Comparison of ENCODE assay signal across 19 cellular contexts in genomic region chr12:48281811-48282210, GRCh38.
"Had no signal": no experiment of that assay in that cellular context is flagged by ENCODE, and none has a peak within 500 bp of the region (broad histone marks: within the 10 kb centered on the region; RNA-seq: fewer than 3 reads in every experiment).

No MANE protein-coding gene starts in this region.

- H3K27ac Mint-ChIP-seq: activated CD4-positive, alpha-beta T cell treated with anti-CD3 and anti-CD28 coated beads, Interleukin-2, amount 10 ng/mL, durations not matched to agents 7 days and 5 days; activated naive CD8-positive, alpha-beta T cell; endodermal cell had no signal

- H3K9me3 Mint-ChIP-seq: endodermal cell had no signal

- H3K4me3 ChIP-seq: dorsolateral prefrontal cortex, prostate gland, thyroid gland had no signal

- DNase-seq: activated CD4-positive, alpha-beta T cell treated with anti-CD3 and anti-CD28 coated beads, Interleukin-2, amount 10 ng/mL, durations not matched to agents 7 days and 5 days; activated CD8-positive, alpha-beta memory T cell treated with anti-CD3 and anti-CD28 coated beads for 24 hours; activated CD8-positive, alpha-beta memory T cell treated with anti-CD3 and anti-CD28 coated beads, Interleukin-2, amount 50 U/mL, for 48 hours; activated gamma-delta T cell; activated T-cell treated with anti-CD3 and anti-CD28 coated beads, Interleukin-2, amount 50 U/mL, for 48 hours; amniotic stem cell; dorsolateral prefrontal cortex; endodermal cell; erythroblast; hypothalamus; right cardiac atrium; stimulated activated CD4-positive, alpha-beta T cell treated with anti-CD3 and anti-CD28 coated beads, Interleukin-2, amount 100 ng/mL, for 24 hours; stimulated activated naive CD4-positive, alpha-beta T cell treated with Interleukin-2 at 50 U/mL for 16 hours; thyroid gland had no signal

- H3K27ac ChIP-seq: dorsolateral prefrontal cortex, prostate gland, thyroid gland had no signal

- FAIRE-seq: frontal cortex, keratinocyte had no signal

- H3K4me3 Mint-ChIP-seq: activated CD4-positive, alpha-beta T cell treated with anti-CD3 and anti-CD28 coated beads, Interleukin-2, amount 10 ng/mL, durations not matched to agents 7 days and 5 days; activated naive CD8-positive, alpha-beta T cell; endodermal cell had no signal

- ATAC-seq: left lobe of liver, right cardiac atrium had no signal
